Comparison of ENCODE assay signal across 1 cellular context in the genomic region with DNA sequence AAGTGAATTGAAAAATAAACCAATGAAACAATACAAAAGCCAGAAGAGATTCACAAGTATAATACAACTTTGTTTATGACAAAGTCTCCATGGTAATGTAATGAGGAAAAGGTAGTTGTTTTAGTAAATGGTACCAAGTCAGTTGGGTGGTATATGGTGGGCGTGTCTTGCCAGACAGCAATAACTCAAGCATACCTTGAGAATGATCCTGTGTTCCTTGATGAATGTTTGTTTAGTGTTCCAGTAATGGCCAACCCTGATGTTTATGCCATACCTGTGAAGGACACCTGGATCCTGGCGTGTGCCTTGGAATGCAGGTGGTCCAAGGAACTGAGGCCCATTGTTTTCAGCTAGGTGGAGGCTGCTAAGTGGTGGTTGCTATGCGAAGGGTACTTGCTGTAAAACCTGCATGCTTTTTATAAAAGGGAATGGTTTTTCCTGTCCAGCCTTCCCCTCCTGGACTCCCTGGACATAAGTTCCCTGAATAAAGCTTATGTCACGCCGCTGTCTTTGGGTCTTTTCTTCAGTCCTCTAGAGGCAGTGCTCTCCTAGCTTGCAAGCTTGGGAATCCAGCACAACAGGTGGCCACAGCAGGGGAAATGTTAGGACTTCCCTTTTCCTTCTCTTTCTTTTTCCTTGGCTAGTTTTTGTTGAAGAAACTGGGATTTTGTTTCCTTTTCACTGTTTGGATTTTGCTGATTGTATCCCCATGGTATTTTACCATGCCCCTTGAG.
TF ChIP-seq lines count a peak whose summit lies in the region.

No MANE protein-coding gene starts in this region.

TF ChIP-seq in HepG2, 621 proteins besides CTCF, POLR2A, EP300 and RAD21:
- TF ChIP-seq NKX3-1 (CRISPR knock-in tag; IDR thresholded peaks at IDR 0.05) (no peak), ZNF616 (CRISPR knock-in tag; IDR thresholded peaks at IDR 0.05; ENCODE audit: low read depth) (no peak), REPIN1 (CRISPR knock-in tag; IDR thresholded peaks at IDR 0.05; ENCODE audit: borderline replicate concordance, low read depth) (no peak), MBD4 (IDR thresholded peaks at IDR 0.05; ENCODE audit: borderline replicate concordance, low read length) (no peak), HMGXB3 (CRISPR knock-in tag; IDR thresholded peaks at IDR 0.05; ENCODE audit: borderline replicate concordance) (no peak), GMEB1 (CRISPR knock-in tag; IDR thresholded peaks at IDR 0.05; ENCODE audit: borderline replicate concordance) (no peak), ZNF549 (CRISPR knock-in tag; IDR thresholded peaks at IDR 0.05) (no peak), ZNF503 (CRISPR knock-in tag; IDR thresholded peaks at IDR 0.05) (no peak), YEATS4 (CRISPR knock-in tag; IDR thresholded peaks at IDR 0.05; ENCODE audit: borderline replicate concordance) (no peak), ZFP90 (CRISPR knock-in tag; IDR thresholded peaks at IDR 0.05; ENCODE audit: borderline replicate concordance) (no peak), TBL1XR1 (IDR thresholded peaks at IDR 0.05; ENCODE audit: borderline replicate concordance, low read length, partially characterized antibody) (no peak), CC2D1A (CRISPR knock-in tag; IDR thresholded peaks at IDR 0.05) (no peak), ZNF619 (CRISPR knock-in tag; IDR thresholded peaks at IDR 0.05) (no peak), NFE2 (CRISPR knock-in tag; IDR thresholded peaks at IDR 0.05) (no peak), ZNF460 (CRISPR knock-in tag; IDR thresholded peaks at IDR 0.05; ENCODE audit: borderline replicate concordance) (no peak), ZNF770 (CRISPR knock-in tag; IDR thresholded peaks at IDR 0.05) (no peak)
